ENCODE assay signal across 38 cellular contexts in the genomic region with DNA sequence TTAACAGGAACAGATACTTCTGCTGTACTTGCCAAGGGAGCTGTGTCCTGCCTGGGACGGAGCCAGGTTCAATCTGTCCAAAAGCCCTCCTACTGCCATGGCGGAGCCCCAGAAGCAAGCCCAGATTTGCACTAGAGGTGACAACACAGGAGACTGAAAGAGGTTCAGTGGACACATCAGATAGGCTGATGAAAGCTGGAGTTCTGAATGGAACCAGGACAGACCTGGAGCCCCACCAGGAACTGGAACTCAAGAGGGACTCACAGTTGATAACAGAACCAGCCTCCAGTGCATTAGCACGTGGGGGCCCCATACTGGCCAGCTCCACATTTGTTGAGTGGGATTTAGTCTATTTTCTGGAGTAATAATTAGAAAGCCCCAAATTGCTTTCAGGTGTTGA.
"Had no signal": no experiment of that assay in that cellular context is flagged by ENCODE, and none has a peak within 500 bp of the region (broad histone marks: within the 10 kb centered on the region; RNA-seq: fewer than 3 reads in every experiment).

No MANE protein-coding gene starts in this region.

- H3K27me3 ChIP-seq: adrenal gland, ascending aorta, body of pancreas, brain microvascular endothelial cell, breast epithelium, cardiac muscle cell had no signal

- H3K9me3 Mint-ChIP-seq: activated naive CD4-positive, alpha-beta T cell treated with anti-CD3 and anti-CD28 coated beads, Interleukin-2, amount 10 ng/mL, durations not matched to agents 7 days and 5 days; activated naive CD4-positive, alpha-beta T cell treated with anti-CD3 and anti-CD28 coated beads, Interleukin-2, amount 50 U/mL, for 24 hours; activated naive CD4-positive, alpha-beta T cell treated with anti-CD3 and anti-CD28 coated beads, Interleukin-2, amount 50 U/mL, for 72 hours; activated naive CD8-positive, alpha-beta T cell treated with anti-CD3 and anti-CD28 coated beads for 36 hours; activated naive CD8-positive, alpha-beta T cell treated with anti-CD3 and anti-CD28 coated beads, Interleukin-2, amount 10 ng/mL, durations not matched to agents 7 days and 5 days; activated naive CD8-positive, alpha-beta T cell treated with anti-CD3 and anti-CD28 coated beads, Interleukin-2, amount 50 U/mL, for 24 hours; activated T-cell treated with anti-CD3 and anti-CD28 coated beads, Interleukin-2, amount 50 U/mL, for 24 hours; activated T-cell treated with anti-CD3 and anti-CD28 coated beads, Interleukin-2, amount 50 U/mL, for 72 hours; activated T-helper 1 cell treated with anti-CD3 and anti-CD28 coated beads, Interleukin-12 subunit alpha, Interleukin-12 subunit beta, Interleukin-2, Interleukin-4 antibody, amounts not matched to agents 30 ng/mL and 10 ng/mL and 1 ng/mL, durations not matched to agents 14 hours and 24 hours and 36 hours; activated T-helper 17 cell treated with anti-CD3 and anti-CD28 coated beads, Interleukin-2, amount 50 U/mL, for 72 hours; activated T-helper 2 cell treated with anti-CD3 and anti-CD28 coated beads, Interferon-gamma antibody, Interleukin-2, Interleukin-4, amounts not matched to agents 10 μg/mL and 5 μg/mL and 100 μg/mL, durations not matched to agents 14 hours and 24 hours and 36 hours had no signal

- ATAC-seq: activated naive CD8-positive, alpha-beta T cell treated with anti-CD3 and anti-CD28 coated beads, Interleukin-2, amount 50 U/mL, for 24 hours; activated T-cell treated with anti-CD3 and anti-CD28 coated beads, Interleukin-2, amount 50 U/mL, for 4 hours; activated T-cell treated with anti-CD3 and anti-CD28 coated beads, Interleukin-2, amount 50 U/mL, for 72 hours; activated T-helper 17 cell treated with anti-CD3 and anti-CD28 coated beads, Interleukin-2, amount 50 U/mL, for 72 hours; body of pancreas had no signal

- H3K4me1 ChIP-seq: adrenal gland, ascending aorta, body of pancreas, breast epithelium had no signal

- H3K36me3 Mint-ChIP-seq: activated naive CD4-positive, alpha-beta T cell treated with anti-CD3 and anti-CD28 coated beads, Interleukin-2, amount 10 ng/mL, durations not matched to agents 7 days and 5 days; activated naive CD4-positive, alpha-beta T cell treated with anti-CD3 and anti-CD28 coated beads, Interleukin-2, amount 50 U/mL, for 24 hours; activated naive CD4-positive, alpha-beta T cell treated with anti-CD3 and anti-CD28 coated beads, Interleukin-2, amount 50 U/mL, for 72 hours; activated naive CD8-positive, alpha-beta T cell; activated naive CD8-positive, alpha-beta T cell treated with anti-CD3 and anti-CD28 coated beads for 36 hours; activated naive CD8-positive, alpha-beta T cell treated with anti-CD3 and anti-CD28 coated beads, Interleukin-2, amount 10 ng/mL, durations not matched to agents 7 days and 5 days; brain had no signal

- DNase-seq: activated effector memory CD4-positive, alpha-beta T cell treated with anti-CD3 and anti-CD28 coated beads, Interleukin-2, amount 50 U/mL, for 16 hours; activated effector memory CD4-positive, alpha-beta T cell treated with Interleukin-2 at 50 U/mL for 16 hours; activated gamma-delta T cell; activated gamma-delta T cell treated with Interleukin-2 at 50 U/mL for 16 hours; activated naive CD4-positive, alpha-beta T cell; activated naive CD4-positive, alpha-beta T cell treated with anti-CD3 and anti-CD28 coated beads for 36 hours; activated naive CD4-positive, alpha-beta T cell treated with anti-CD3 and anti-CD28 coated beads, Interleukin-2, amount 10 ng/mL, durations not matched to agents 7 days and 5 days; activated naive CD4-positive, alpha-beta T cell treated with anti-CD3 and anti-CD28 coated beads, Interleukin-2, amount 50 U/mL, for 16 hours; activated naive CD4-positive, alpha-beta T cell treated with Interleukin-2 at 50 U/mL for 16 hours; activated naive CD8-positive, alpha-beta T cell treated with anti-CD3 and anti-CD28 coated beads for 36 hours; activated naive CD8-positive, alpha-beta T cell treated with anti-CD3 and anti-CD28 coated beads, Interleukin-2, amount 10 ng/mL, durations not matched to agents 7 days and 5 days; activated naive CD8-positive, alpha-beta T cell treated with anti-CD3 and anti-CD28 coated beads, Interleukin-2, amount 50 U/mL, for 24 hours; activated T-cell treated with anti-CD3 and anti-CD28 coated beads, Interleukin-2, amount 50 U/mL, for 1 hour; activated T-cell treated with anti-CD3 and anti-CD28 coated beads, Interleukin-2, amount 50 U/mL, for 24 hours; activated T-cell treated with anti-CD3 and anti-CD28 coated beads, Interleukin-2, amount 50 U/mL, for 4 hours; activated T-cell treated with anti-CD3 and anti-CD28 coated beads, Interleukin-2, amount 50 U/mL, for 48 hours; activated T-cell treated with anti-CD3 and anti-CD28 coated beads, Interleukin-2, amount 50 U/mL, for 72 hours; adrenal gland; amniotic stem cell; amygdala; anterior cingulate cortex; aorta; body of pancreas; brain microvascular endothelial cell; caudate nucleus; central memory CD4-positive, alpha-beta T cell; cerebellar nuclear complex had no signal

- H3K4me1 Mint-ChIP-seq: activated naive CD4-positive, alpha-beta T cell treated with anti-CD3 and anti-CD28 coated beads, Interleukin-2, amount 10 ng/mL, durations not matched to agents 7 days and 5 days; activated naive CD4-positive, alpha-beta T cell treated with anti-CD3 and anti-CD28 coated beads, Interleukin-2, amount 50 U/mL, for 24 hours; activated naive CD8-positive, alpha-beta T cell treated with anti-CD3 and anti-CD28 coated beads, Interleukin-2, amount 10 ng/mL, durations not matched to agents 7 days and 5 days; activated naive CD8-positive, alpha-beta T cell treated with anti-CD3 and anti-CD28 coated beads, Interleukin-2, amount 50 U/mL, for 24 hours; activated T-helper 17 cell treated with anti-CD3 and anti-CD28 coated beads, Interleukin-2, amount 50 U/mL, for 72 hours; brain; central memory CD8-positive, alpha-beta T cell had no signal

- H3K27me3 Mint-ChIP-seq: activated naive CD4-positive, alpha-beta T cell treated with anti-CD3 and anti-CD28 coated beads, Interleukin-2, amount 10 ng/mL, durations not matched to agents 7 days and 5 days; activated naive CD8-positive, alpha-beta T cell treated with anti-CD3 and anti-CD28 coated beads, Interleukin-2, amount 10 ng/mL, durations not matched to agents 7 days and 5 days; brain; central memory CD8-positive, alpha-beta T cell had no signal

- H3K4me3 Mint-ChIP-seq: activated naive CD4-positive, alpha-beta T cell treated with anti-CD3 and anti-CD28 coated beads for 36 hours; activated naive CD4-positive, alpha-beta T cell treated with anti-CD3 and anti-CD28 coated beads, Interleukin-2, amount 10 ng/mL, durations not matched to agents 7 days and 5 days; activated naive CD4-positive, alpha-beta T cell treated with anti-CD3 and anti-CD28 coated beads, Interleukin-2, amount 50 U/mL, for 24 hours; activated naive CD8-positive, alpha-beta T cell; activated naive CD8-positive, alpha-beta T cell treated with anti-CD3 and anti-CD28 coated beads for 36 hours; activated naive CD8-positive, alpha-beta T cell treated with anti-CD3 and anti-CD28 coated beads, Interleukin-2, amount 10 ng/mL, durations not matched to agents 7 days and 5 days; activated naive CD8-positive, alpha-beta T cell treated with anti-CD3 and anti-CD28 coated beads, Interleukin-2, amount 50 U/mL, for 24 hours; activated T-cell treated with anti-CD3 and anti-CD28 coated beads, Interleukin-2, amount 50 U/mL, for 24 hours; activated T-cell treated with anti-CD3 and anti-CD28 coated beads, Interleukin-2, amount 50 U/mL, for 4 hours; activated T-cell treated with anti-CD3 and anti-CD28 coated beads, Interleukin-2, amount 50 U/mL, for 72 hours; activated T-helper 1 cell treated with anti-CD3 and anti-CD28 coated beads, Interleukin-12 subunit alpha, Interleukin-12 subunit beta, Interleukin-2, Interleukin-4 antibody, amounts not matched to agents 30 ng/mL and 10 ng/mL and 1 ng/mL, durations not matched to agents 14 hours and 24 hours and 36 hours; activated T-helper 17 cell treated with anti-CD3 and anti-CD28 coated beads, Interleukin-2, amount 50 U/mL, for 72 hours; brain; central memory CD8-positive, alpha-beta T cell had no signal

- H3K27ac Mint-ChIP-seq: activated naive CD4-positive, alpha-beta T cell treated with anti-CD3 and anti-CD28 coated beads for 36 hours; activated naive CD4-positive, alpha-beta T cell treated with anti-CD3 and anti-CD28 coated beads, Interleukin-2, amount 10 ng/mL, durations not matched to agents 7 days and 5 days; activated naive CD4-positive, alpha-beta T cell treated with anti-CD3 and anti-CD28 coated beads, Interleukin-2, amount 50 U/mL, for 24 hours; activated naive CD4-positive, alpha-beta T cell treated with anti-CD3 and anti-CD28 coated beads, Interleukin-2, amount 50 U/mL, for 72 hours; activated naive CD8-positive, alpha-beta T cell; activated naive CD8-positive, alpha-beta T cell treated with anti-CD3 and anti-CD28 coated beads for 36 hours; activated naive CD8-positive, alpha-beta T cell treated with anti-CD3 and anti-CD28 coated beads, Interleukin-2, amount 10 ng/mL, durations not matched to agents 7 days and 5 days; activated naive CD8-positive, alpha-beta T cell treated with anti-CD3 and anti-CD28 coated beads, Interleukin-2, amount 50 U/mL, for 24 hours; activated T-cell treated with anti-CD3 and anti-CD28 coated beads, Interleukin-2, amount 50 U/mL, for 24 hours; activated T-cell treated with anti-CD3 and anti-CD28 coated beads, Interleukin-2, amount 50 U/mL, for 72 hours; activated T-helper 1 cell treated with anti-CD3 and anti-CD28 coated beads, Interleukin-12 subunit alpha, Interleukin-12 subunit beta, Interleukin-2, Interleukin-4 antibody, amounts not matched to agents 30 ng/mL and 10 ng/mL and 1 ng/mL, durations not matched to agents 14 hours and 24 hours and 36 hours; activated T-helper 17 cell treated with anti-CD3 and anti-CD28 coated beads, Interleukin-2, amount 50 U/mL, for 72 hours; activated T-helper 2 cell treated with anti-CD3 and anti-CD28 coated beads, Interferon-gamma antibody, Interleukin-2, Interleukin-4, amounts not matched to agents 10 μg/mL and 5 μg/mL and 100 μg/mL, durations not matched to agents 14 hours and 24 hours and 36 hours; brain had no signal

- H3K9me3 ChIP-seq: adrenal gland, ascending aorta, body of pancreas, breast epithelium had no signal

- H3K36me3 ChIP-seq: adrenal gland, ascending aorta, brain microvascular endothelial cell, breast epithelium, cardiac muscle cell had no signal

- H3K27ac ChIP-seq: adrenal gland, ascending aorta, body of pancreas, brain microvascular endothelial cell, breast epithelium, cardiac muscle cell had no signal

- H3K4me3 ChIP-seq: adrenal gland, ascending aorta, body of pancreas, breast epithelium, cardiac muscle cell had no signal
